Comparison of ENCODE assay signal across 8 cellular contexts in the genomic region with DNA sequence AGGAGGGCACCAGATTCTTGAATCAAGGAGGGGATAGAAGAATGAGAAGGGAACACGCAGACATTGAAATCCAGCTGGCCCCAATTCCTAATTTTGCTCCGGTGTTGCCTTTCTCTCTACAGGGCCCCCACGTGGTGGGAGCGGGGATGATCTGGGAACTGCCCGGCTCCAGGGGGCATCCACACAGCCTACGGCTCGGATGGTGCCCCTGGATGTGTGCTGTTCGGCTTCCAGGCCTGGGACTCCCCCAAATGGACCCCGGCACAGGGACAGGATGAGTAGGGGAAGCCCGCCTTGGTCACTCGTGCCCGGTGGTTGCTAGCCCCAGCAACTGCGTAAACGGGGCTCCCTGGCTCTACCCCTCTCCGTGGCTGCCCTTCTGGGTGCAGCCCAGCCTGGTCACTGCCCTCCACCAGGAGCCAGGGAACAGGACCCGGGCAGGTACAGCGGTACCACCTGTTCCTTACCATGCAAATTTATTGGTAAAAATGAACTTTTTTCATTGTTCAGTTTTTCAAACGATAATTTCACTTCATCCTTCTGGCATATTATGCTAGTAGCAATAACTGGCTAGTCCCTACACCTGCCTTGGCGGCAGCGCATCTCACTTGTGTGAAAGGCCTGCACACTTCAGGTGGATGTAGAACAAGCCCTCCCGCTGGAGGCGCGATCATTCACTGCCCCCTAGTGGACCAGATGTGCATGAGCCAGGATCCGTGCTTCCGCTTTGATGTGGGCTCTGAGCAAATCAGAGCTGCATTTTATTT.
DNase-seq lines count a peak whose midpoint lies in the region; ATAC-seq and TF ChIP-seq lines count a peak whose summit lies in the region.

No MANE protein-coding gene starts in this region.

- no peak overlapping the region for H3K27ac Mint-ChIP-seq in Calu3 (ENCODE audit: unreplicated experiment)

- no peaks in the 10 kb centered on the region for H3K27me3 Mint-ChIP-seq in Calu3 (ENCODE audit: unreplicated experiment)

- CTCF ChIA-PET in Calu3 (lab: Charles Lee), result interaction anchor here (0.6 to 2.0 kb wide), 10 partner anchors 9 to 462 kb away, joined by 3 to 7 read pairs (median 5); no protein-coding TSS in a partner anchor

- H3K9ac ChIP-seq in OCI-LY1 (ENCODE audit: low read length), result no peak overlapping the region

- no peak overlapping the region for H2AFZ ChIP-seq in OCI-LY1 (ENCODE audit: low read length)

- peaks cover 4% of the 10 kb centered on the region for H3K9me3 Mint-ChIP-seq in Calu3 (ENCODE audit: low read depth, unreplicated experiment)

- no peaks in the 10 kb centered on the region for H4K20me1 ChIP-seq in OCI-LY1 (ENCODE audit: insufficient read depth, low read length)

- H3K4me1 ChIP-seq in OCI-LY1 (ENCODE audit: insufficient read depth, low read length, severe bottlenecking), result peaks cover 4% of the 10 kb centered on the region

- intact Hi-C loops in Calu3 (cut with micrococcal nuclease; ENCODE audit: unreplicated experiment), result loop anchor here (5.0 to 10.0 kb wide), 3 partner anchors 237 to 579 kb away; a partner anchor contains a TSS

- ATAC-seq in GM21390 (IDR thresholded peaks at IDR 0.05; ENCODE audit: unreplicated experiment), result peak; percentile 71

- no peak overlapping the region for H3K27ac ChIP-seq in OCI-LY1 (ENCODE audit: low read depth, low read length, poor library complexity, severe bottlenecking)

- no peaks in the 10 kb centered on the region for H3K79me2 ChIP-seq in OCI-LY1 (ENCODE audit: insufficient read depth, low read length)

- BruUV-seq in Calu3 (replicated peaks; lab: Mats Ljungman, UMichigan), result no TSS peak

- H3K4me1 Mint-ChIP-seq in Calu3 (ENCODE audit: low read depth, unreplicated experiment), result peaks cover 17% of the 10 kb centered on the region

- no peaks in the 10 kb centered on the region for H3K36me3 Mint-ChIP-seq in Calu3 (ENCODE audit: insufficient read depth, unreplicated experiment)

- H3K36me3 ChIP-seq in OCI-LY1 (ENCODE audit: insufficient read depth, low read length), result no peaks in the 10 kb centered on the region

- no peaks in the 10 kb centered on the region for H3K27me3 ChIP-seq in OCI-LY1 (ENCODE audit: insufficient read depth, low read length)

- no peak overlapping the region for H3K4me3 ChIP-seq in OCI-LY1 (ENCODE audit: low read depth, low read length, poor library complexity, severe bottlenecking)

- no peaks in the 10 kb centered on the region for H3K9me3 ChIP-seq in OCI-LY1 (ENCODE audit: low read length)

- H3K9me2 ChIP-seq in OCI-LY1 (ENCODE audit: low read depth, low read length), result no peaks in the 10 kb centered on the region

- no peaks in the 10 kb centered on the region for H3F3A ChIP-seq in OCI-LY1 (ENCODE audit: insufficient read depth, low read length)

- no peak overlapping the region for H3K4me2 ChIP-seq in OCI-LY1 (ENCODE audit: low read length)

- DNase-seq in Calu3 (peak; percentile 82), HT1080 (ENCODE audit: low read depth) (peak; percentile 79), epidermal melanocyte (ENCODE audit: insufficient read length, low spot score) (peak; percentile 64), myocyte (ENCODE audit: low read depth) (peak; percentile 80)
- peak; percentile 78 for DNase-seq in activated CD8-positive, alpha-beta memory T cell treated with anti-CD3 and anti-CD28 coated beads, Interleukin-2, amount 50 U/mL, for 4 hours
- DNase-seq in stimulated activated CD8-positive, alpha-beta memory T cell treated with anti-CD3 and anti-CD28 coated beads, Interleukin-7, amount 100 ng/mL, for 4 hours (ENCODE audit: low read depth in 2 of 2), result peak; percentile 71

- H3K4me3 Mint-ChIP-seq in Calu3 (ENCODE audit: low read depth, unreplicated experiment), result no peak overlapping the region

- TF ChIP-seq CTCF in Calu3 (IDR thresholded peaks at IDR 0.05; ENCODE audit: unreplicated experiment) (peak; percentile 86), OCI-LY1 (IDR thresholded peaks at IDR 0.05; ENCODE audit: low read length) (peak; percentile 95)
